Comparison of ENCODE assay signal across 26 cellular contexts in the genomic region with DNA sequence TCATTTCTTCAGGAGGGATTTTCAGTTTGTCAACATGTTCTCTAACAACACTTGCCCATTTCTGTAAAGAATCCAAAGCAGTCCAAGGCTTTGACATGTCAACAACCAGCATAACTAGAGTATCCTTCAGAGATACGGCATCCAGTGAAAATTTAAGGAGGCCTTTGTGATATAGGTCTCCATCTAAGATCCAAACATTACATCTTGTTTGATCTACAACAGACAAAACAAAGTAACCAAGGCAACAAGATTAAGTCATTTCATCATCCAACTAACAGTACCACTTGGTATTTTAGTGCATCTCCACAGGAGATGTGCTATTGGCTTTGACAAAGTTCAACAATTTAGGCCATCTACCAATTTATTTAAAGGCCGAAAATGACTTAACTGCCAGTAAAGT. TPM values are rescaled to one million over a fixed set of nuclear protein-coding genes. Genes with fewer than 3 reads are reported as not detected.
DNase-seq lines count a peak whose midpoint lies in the region; ATAC-seq, FAIRE-seq and TF ChIP-seq lines count a peak whose summit lies in the region.
"Had no signal": no experiment of that assay in that cellular context is flagged by ENCODE, and none has a peak within 500 bp of the region (broad histone marks: within the 10 kb centered on the region; RNA-seq: fewer than 3 reads in every experiment).

No MANE protein-coding gene starts in this region.

- H3K36me3 ChIP-seq in K562 (ENCODE audit: control insufficient read depth, insufficient read depth, low read length): peaks cover 45% of the 10 kb centered on the region; the same call in 2 of the 3 replicates
- peaks cover 0 to 11% of the 10 kb centered on the region in 2 donors for H3K36me3 ChIP-seq in left lung
- peaks cover 0 to 14% of the 10 kb centered on the region in 2 donors for H3K36me3 ChIP-seq in gastroesophageal sphincter
- H3K36me3 ChIP-seq: SJCRH30, uterus had no signal

- no peaks in the 10 kb centered on the region for H3K9me3 ChIP-seq in K562 (replicated peaks; ENCODE audit: control insufficient read depth, insufficient read depth, low read depth, low read length)
- no peaks in the 10 kb centered on the region for H3K9me3 ChIP-seq in left lung
- H3K9me3 ChIP-seq in gastroesophageal sphincter: no peaks in the 10 kb centered on the region
- H3K9me3 ChIP-seq: heart right ventricle, MG63, SJCRH30, uterus had no signal

- peaks cover 15% of the 10 kb centered on the region for H3K4me1 Mint-ChIP-seq in HFFc6 (ENCODE audit: low read depth)

- in situ Hi-C loops in K562 (cut with MboI): no loop called here

- peaks cover 5% of the 10 kb centered on the region for H3K36me3 Mint-ChIP-seq in HFFc6 (ENCODE audit: low read depth)

- no peak for TF ChIP-seq RAD21 in K562 (CRISPR knock-in tag; conservative IDR thresholded peaks at IDR 0.05 in 1 of 2, IDR thresholded peaks at IDR 0.05 in 1 of 2)

- H3K79me2 ChIP-seq in K562 (ENCODE audit: control insufficient read depth, insufficient read depth, low read length): peaks cover 45% of the 10 kb centered on the region

- DNase-seq in NCI-H748 (lab: John Stamatoyannopoulos, UW; ENCODE audit: unreplicated experiment): peak; percentile 1
- DNase-seq in NCI-H748 treated with DMSO at 0.1 percent for 48 hours (lab: John Stamatoyannopoulos, UW): no peak
- DNase-seq in HFFc6: no peak
- no peak for DNase-seq in K562 (ENCODE audit: extremely low read depth in 1 of 4, low spot score in 3 of 4)
- DNase-seq in left lung: no peak
- DNase-seq in stimulated activated CD4-positive, alpha-beta T cell treated with anti-CD3 and anti-CD28 coated beads, Interleukin-12 subunit alpha, Interleukin-12 subunit beta, amount 100 ng/mL, for 4 hours: no peak
- DNase-seq: activated B cell treated with CpG ODN at 0.5 μM for 24 hours; activated CD8-positive, alpha-beta memory T cell treated with anti-CD3 and anti-CD28 coated beads, Interleukin-2, amount 10 ng/mL, durations not matched to agents 7 days and 5 days; activated gamma-delta T cell; aorta; CD8-positive, alpha-beta T cell; EL; heart right ventricle; islet precursor cell; MG63; NCI-H187 treated with DMSO at 0.1 percent for 48 hours; NCI-H510A treated with DMSO at 0.1 percent for 48 hours; OCI-M1; SJCRH30; substantia nigra; uterus had no signal

- TF ChIP-seq EP300 in K562 (IDR thresholded peaks at IDR 0.05; ENCODE audit: low read length): no peak
- no peak for TF ChIP-seq EP300 in gastroesophageal sphincter (IDR thresholded peaks at IDR 0.05)

- no peaks in the 10 kb centered on the region for H3K27me3 Mint-ChIP-seq in HFFc6 (ENCODE audit: insufficient read depth)
- H3K27me3 Mint-ChIP-seq: activated B cell treated with CpG ODN at 0.5 μM for 24 hours; activated CD8-positive, alpha-beta memory T cell treated with anti-CD3 and anti-CD28 coated beads, Interleukin-2, amount 10 ng/mL, durations not matched to agents 7 days and 5 days had no signal

- no TSS peak for BruUV-seq in K562 (replicated peaks; lab: Mats Ljungman, UMichigan)

- intact Hi-C loops in K562 (cut with micrococcal nuclease): no loop called here
- intact Hi-C loops in left lung (cut with DNase I): no loop called here

- H3K9ac ChIP-seq in K562 (ENCODE audit: insufficient read depth in 1 of 2, low read depth in 2 of 2, low read length in 2 of 2): no peak overlapping the region

- no peak overlapping the region for H3K4me2 ChIP-seq in K562 (ENCODE audit: insufficient read depth, low read length)

- no peak for FAIRE-seq in K562 (lab: Jason Lieb, UNC)
- FAIRE-seq: GM19239 had no signal

- no peaks in the 10 kb centered on the region for H3K9me3 Mint-ChIP-seq in HFFc6
- H3K9me3 Mint-ChIP-seq: activated B cell treated with CpG ODN at 0.5 μM for 24 hours; CD8-positive, alpha-beta T cell had no signal

- 88% methylated on average over 2 of the region's 2 CpGs for WGBS in K562 (ENCODE audit: insufficient coverage, low coverage, missing lambda C conversion rate)
- WGBS in gastroesophageal sphincter (ENCODE audit: low coverage in 1 of 2), 2 donors: 57 to 66% methylated on average over 2 of the region's 2 CpGs

- no peak overlapping the region for H3K4me3 ChIP-seq in K562
- H3K4me3 ChIP-seq in left lung: no peak overlapping the region
- no peak overlapping the region for H3K4me3 ChIP-seq in gastroesophageal sphincter
- H3K4me3 ChIP-seq: coronary artery, heart right ventricle, MG63, SJCRH30, uterus had no signal

- TF ChIP-seq CTCF in HFFc6 (IDR thresholded peaks at IDR 0.05) (no peak), K562 (IDR thresholded peaks at IDR 0.05 in 2 of 3, conservative IDR thresholded peaks at IDR 0.05 in 1 of 3; ENCODE audit: insufficient read depth in 2 of 3, low read depth in 1 of 3, low read length in 3 of 3) (no peak), left lung (IDR thresholded peaks at IDR 0.05) (no peak), gastroesophageal sphincter (IDR thresholded peaks at IDR 0.05) (no peak)

- no peak for ATAC-seq in K562
- peak; percentile 66 for ATAC-seq in left lung
- ATAC-seq in GM21526 (IDR thresholded peaks at IDR 0.05; ENCODE audit: low FRiP score, unreplicated experiment): no peak
- ATAC-seq in gastroesophageal sphincter: no peak
- ATAC-seq: activated CD8-positive, alpha-beta memory T cell treated with anti-CD3 and anti-CD28 coated beads, Interleukin-2, amount 10 ng/mL, durations not matched to agents 7 days and 5 days; CD8-positive, alpha-beta T cell; heart right ventricle; sciatic nerve had no signal

- H3K9me1 ChIP-seq in K562 (ENCODE audit: control insufficient read depth, insufficient read depth, low read length): no peaks in the 10 kb centered on the region

- peak overlapping the region; percentile 79 for H3K27ac Mint-ChIP-seq in HFFc6
- H3K27ac Mint-ChIP-seq: activated B cell treated with CpG ODN at 0.5 μM for 24 hours; activated CD8-positive, alpha-beta memory T cell treated with anti-CD3 and anti-CD28 coated beads, Interleukin-2, amount 10 ng/mL, durations not matched to agents 7 days and 5 days; CD8-positive, alpha-beta T cell had no signal

- no peak overlapping the region for H3K4me3 Mint-ChIP-seq in HFFc6
- H3K4me3 Mint-ChIP-seq: activated B cell treated with CpG ODN at 0.5 μM for 24 hours; activated CD8-positive, alpha-beta memory T cell treated with anti-CD3 and anti-CD28 coated beads, Interleukin-2, amount 10 ng/mL, durations not matched to agents 7 days and 5 days; CD8-positive, alpha-beta T cell had no signal

- no peak for TF ChIP-seq POLR2A in K562 (conservative IDR thresholded peaks at IDR 0.05)
- no peak for TF ChIP-seq POLR2A in gastroesophageal sphincter (IDR thresholded peaks at IDR 0.05)

- no peaks in the 10 kb centered on the region; the same call in 1 of the 2 replicates for H4K20me1 ChIP-seq in K562 (replicated peaks; ENCODE audit: control insufficient read depth, insufficient read depth, low read length)

- CTCF ChIA-PET in K562 (lab: Yijun Ruan, JAX; ENCODE audit: low intra/inter-chr PET ratio): no interaction called here

- H3K27ac ChIP-seq in K562 (ENCODE audit: extremely low read depth, low read depth, low read length): no peak overlapping the region
- peak overlapping the region in 1 of 2 donors; percentile 28 for H3K27ac ChIP-seq in left lung
- H3K27ac ChIP-seq in gastroesophageal sphincter: no peak overlapping the region
- H3K27ac ChIP-seq: coronary artery, heart right ventricle, SJCRH30, uterus had no signal

- H3K4me1 ChIP-seq in K562 (replicated peaks in 1 of 2; ENCODE audit: control insufficient read depth in 2 of 2, insufficient read depth in 2 of 2, low read length in 2 of 2): no peaks in the 10 kb centered on the region
- H3K4me1 ChIP-seq in left lung: no peaks in the 10 kb centered on the region
- peaks cover 0 to 22% (median 2%) of the 10 kb centered on the region in 3 donors for H3K4me1 ChIP-seq in gastroesophageal sphincter
- H3K4me1 ChIP-seq: SJCRH30, uterus had no signal

- H3K27me3 ChIP-seq in K562 (ENCODE audit: control insufficient read depth in 2 of 2, insufficient read depth in 2 of 2, low read length in 2 of 2) (no peaks in the 10 kb centered on the region), left lung (no peaks in the 10 kb centered on the region), gastroesophageal sphincter (no peaks in the 10 kb centered on the region)
- H3K27me3 ChIP-seq: heart right ventricle, MG63, SJCRH30, uterus had no signal

- POLR2A ChIA-PET in K562 (lab: Yijun Ruan, JAX): no interaction called here

- no peak overlapping the region for H2AFZ ChIP-seq in K562 (ENCODE audit: low read depth, low read length)

RNA-seq across cellular contexts. Expression of gene DYNC1LI1, which starts 25.8 kb away (rescaled TPM):
- total RNA-seq in HFFc6 (2021; fragmentation: NEBNext Ultra II Directional; extraction: Animal tissue kit (Norgen Biotek cat#: 25700)): 10 to 100 TPM; 43.6 to 51.8 (median 46.3) TPM
- 31.8 and 78.8 TPM in 2 replicates for total RNA-seq in K562 (2011; cell fraction: chromatin; rRNA removed; ENCODE audit: low replicate concordance)
- 39.7 and 41.7 TPM in 2 replicates for total RNA-seq in K562 (2011; cell fraction: nucleolus; rRNA removed)
- 50.8 and 61.4 TPM in 2 replicates for total RNA-seq in K562 (2011; cell fraction: nucleoplasm; rRNA removed)
- total RNA-seq in K562 (2014; rRNA removed): 61.3 and 61.6 TPM in 2 replicates
- total RNA-seq in K562 (2014; rRNA removed; fragmentation: Illumina TruSeq; extraction: Trizol): 78.1 and 101 TPM in 2 replicates
- 66.8 and 70.2 TPM in 2 replicates for total RNA-seq in K562 (2015; rRNA removed; fragmentation: Illumina TruSeq; extraction: Trizol)
- 61.8 and 63.0 TPM in 2 replicates for total RNA-seq in K562 (2021)
- polyA plus RNA-seq in K562 (2011; rRNA removed): 42.5 and 85.4 TPM in 2 replicates
- polyA plus RNA-seq in K562 (2011; cell fraction: cytosol; rRNA removed): 18.3 and 20.7 TPM in 2 replicates
- 15.0 and 15.5 TPM in 2 replicates for polyA plus RNA-seq in K562 (2011; cell fraction: nucleus; rRNA removed)
- polyA plus RNA-seq in K562 (2012): 40.5 and 70.9 TPM in 2 replicates
- polyA plus RNA-seq in K562 (2014; fragmentation: Illumina TruSeq; extraction: Trizol): 60.7 and 66.9 TPM in 2 replicates
- 10 to 100 TPM; 21.0 to 26.0 TPM for polyA plus RNA-seq in K562 (2014; fragmentation: Nextera tagmentation; extraction: Ambion mirVana)
- 54.8 and 59.5 TPM in 2 replicates for polyA plus RNA-seq in K562 (2014; rRNA removed)
- 61.2 and 78.5 TPM in 2 replicates for polyA minus RNA-seq in K562 (2011; rRNA and poly(A)+ RNA removed)
- polyA minus RNA-seq in K562 (2011; cell fraction: cytosol; rRNA and poly(A)+ RNA removed): 19.2 and 34.3 TPM in 2 replicates
- polyA minus RNA-seq in K562 (2011; cell fraction: nucleus; rRNA and poly(A)+ RNA removed): 39.3 and 54.0 TPM in 2 replicates
- total RNA-seq in left lung: 10 to 100 TPM; 32.6 to 38.1 TPM
- 10 to 100 TPM; 29.1 to 75.6 (median 36.3) TPM for total RNA-seq in gastroesophageal sphincter

RNA-seq across cellular contexts. Expression of gene CMTM6, which starts 42.2 kb away (rescaled TPM):
- total RNA-seq in HFFc6 (2021; fragmentation: NEBNext Ultra II Directional; extraction: Animal tissue kit (Norgen Biotek cat#: 25700)): 10 to 100 TPM; 55.7 to 68.0 (median 62.7) TPM
- 12.5 and 35.1 TPM in 2 replicates for total RNA-seq in K562 (2011; cell fraction: chromatin; rRNA removed; ENCODE audit: low replicate concordance)
- total RNA-seq in K562 (2011; cell fraction: nucleolus; rRNA removed): 11.8 and 13.0 TPM in 2 replicates
- total RNA-seq in K562 (2011; cell fraction: nucleoplasm; rRNA removed): 29.2 and 59.8 TPM in 2 replicates
- 13.1 and 14.9 TPM in 2 replicates for total RNA-seq in K562 (2014; rRNA removed)
- total RNA-seq in K562 (2014; rRNA removed; fragmentation: Illumina TruSeq; extraction: Trizol): 30.2 and 36.6 TPM in 2 replicates
- 35.5 and 39.7 TPM in 2 replicates for total RNA-seq in K562 (2015; rRNA removed; fragmentation: Illumina TruSeq; extraction: Trizol)
- 19.5 TPM in 2 replicates for total RNA-seq in K562 (2021)
- 19.0 and 27.8 TPM in 2 replicates for polyA plus RNA-seq in K562 (2011; rRNA removed)
- 5.3 and 11.6 TPM in 2 replicates for polyA plus RNA-seq in K562 (2011; cell fraction: cytosol; rRNA removed)
- 5.5 and 9.9 TPM in 2 replicates for polyA plus RNA-seq in K562 (2011; cell fraction: nucleus; rRNA removed)
- polyA plus RNA-seq in K562 (2012): 18.1 and 19.3 TPM in 2 replicates
- polyA plus RNA-seq in K562 (2014; fragmentation: Illumina TruSeq; extraction: Trizol): 18.9 and 21.3 TPM in 2 replicates
- 1 to 10 TPM; 8.9 to 9.2 TPM for polyA plus RNA-seq in K562 (2014; fragmentation: Nextera tagmentation; extraction: Ambion mirVana)
- polyA plus RNA-seq in K562 (2014; rRNA removed): 19.5 and 21.8 TPM in 2 replicates
- polyA minus RNA-seq in K562 (2011; rRNA and poly(A)+ RNA removed): 20.5 and 22.6 TPM in 2 replicates
- 5.8 and 9.8 TPM in 2 replicates for polyA minus RNA-seq in K562 (2011; cell fraction: cytosol; rRNA and poly(A)+ RNA removed)
- polyA minus RNA-seq in K562 (2011; cell fraction: nucleus; rRNA and poly(A)+ RNA removed): 4.2 and 7.9 TPM in 2 replicates
- 10 to 100 TPM; 67.9 to 83.8 TPM for total RNA-seq in left lung
- 10 to 100 TPM; 38.8 to 64.0 (median 55.5) TPM for total RNA-seq in gastroesophageal sphincter
